ENCODE assay signal across 8 cellular contexts in the genomic region with DNA sequence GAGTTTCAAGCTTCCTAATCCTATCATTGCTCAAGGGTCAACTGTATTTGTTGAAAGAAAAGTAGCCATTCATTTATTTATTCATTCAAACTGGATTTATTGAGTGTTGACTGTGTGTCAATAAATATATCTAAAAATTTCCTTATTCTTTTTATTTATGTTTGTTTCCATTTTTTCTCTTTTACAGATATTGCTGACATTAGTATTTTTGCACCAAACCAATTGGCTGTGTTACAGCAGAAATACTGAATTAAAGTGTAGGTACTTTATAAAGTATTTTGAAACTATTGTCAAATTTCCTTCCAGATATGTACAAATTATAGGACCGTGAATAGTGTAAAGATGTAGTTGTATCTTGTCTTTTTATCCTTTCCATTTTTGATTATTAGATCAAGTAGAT.
"Had no signal": no experiment of that assay in that cellular context is flagged by ENCODE, and none has a peak within 500 bp of the region (broad histone marks: within the 10 kb centered on the region; RNA-seq: fewer than 3 reads in every experiment).

No MANE protein-coding gene starts in this region.

- DNase-seq: H9, HCEC 1CT, KBM-7 had no signal

- H3K27ac ChIP-seq: KMS-11 had no signal

- FAIRE-seq: H1, H54, HTR-8/SVneo had no signal

- H3K27ac Mint-ChIP-seq: GM23338 had no signal

- H3K4me3 ChIP-seq: GM23338 had no signal

- H3K4me3 Mint-ChIP-seq: GM23338, H9 had no signal

- ATAC-seq: GM23338 had no signal

- H3K9me3 Mint-ChIP-seq: GM23338, H9 had no signal

- H3K9ac ChIP-seq: KMS-11 had no signal

- H3K4me2 ChIP-seq: GM23338, KMS-11 had no signal
